11 cellular contexts compared by ENCODE assay signal in the genomic region with DNA sequence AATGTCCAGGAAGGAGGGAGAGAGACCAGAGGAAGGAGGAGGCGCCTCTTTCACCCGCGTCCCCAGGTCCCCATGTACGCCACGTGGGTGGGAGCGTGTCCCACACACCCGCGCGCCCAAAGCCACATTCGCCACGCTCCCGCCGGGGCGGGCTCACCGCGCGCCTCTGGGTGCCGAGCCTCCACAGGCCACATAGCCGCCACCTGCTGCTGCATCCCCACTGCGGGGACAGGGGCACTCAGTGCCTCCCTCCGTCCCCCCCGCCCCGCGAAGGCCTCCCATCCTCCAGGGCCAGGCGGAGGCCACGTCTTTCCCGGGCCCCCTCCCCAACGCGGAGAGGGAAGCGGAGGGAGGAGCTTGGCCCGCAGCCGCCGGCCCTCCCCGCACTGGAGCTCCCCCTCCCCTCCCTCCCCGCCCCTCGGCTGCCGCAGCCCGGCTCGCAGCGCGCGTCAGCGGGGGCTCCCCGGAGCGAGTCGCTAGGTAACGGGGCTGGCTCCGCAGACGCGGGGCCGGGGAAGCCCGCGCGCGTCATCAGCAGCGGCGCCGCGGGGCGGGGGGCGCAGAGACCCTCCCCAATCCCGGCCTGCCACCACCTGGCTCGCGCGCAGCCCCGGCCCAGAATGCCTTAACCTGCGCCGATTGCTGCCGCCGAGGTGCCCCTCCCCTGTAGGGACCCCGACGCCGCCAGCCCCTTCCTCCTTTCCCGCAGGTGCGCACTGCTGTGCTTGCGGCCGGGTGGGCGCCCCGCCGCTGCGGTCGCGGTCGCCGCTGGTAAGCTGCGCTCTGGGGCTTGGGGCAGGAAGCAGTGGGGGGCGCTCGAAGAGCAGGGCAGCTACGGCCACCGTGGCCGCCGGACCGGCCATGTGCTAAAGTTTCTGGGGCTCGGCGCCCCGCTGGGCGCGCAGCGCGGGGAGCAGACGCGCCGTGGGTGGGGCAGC. TPM values are rescaled to one million over a fixed set of nuclear protein-coding genes. Genes with fewer than 3 reads are reported as not detected.
DNase-seq lines count a peak whose midpoint lies in the region; ATAC-seq and TF ChIP-seq lines count a peak whose summit lies in the region.
"Had no signal": no experiment of that assay in that cellular context is flagged by ENCODE, and none has a peak within 500 bp of the region (broad histone marks: within the 10 kb centered on the region; RNA-seq: fewer than 3 reads in every experiment).

No MANE protein-coding gene starts in this region.

- H3K27ac ChIP-seq in left ventricle myocardium inferior (replicated peaks): no peak overlapping the region
- H3K27ac ChIP-seq in iPS-18a (ENCODE audit: low read length): no peak overlapping the region

- no peaks in the 10 kb centered on the region for H3K36me3 ChIP-seq in left ventricle myocardium inferior
- peaks cover 2% of the 10 kb centered on the region for H3K36me3 ChIP-seq in NT2/D1 (ENCODE audit: insufficient read depth, insufficient read length, low read length)
- H3K36me3 ChIP-seq in iPS-18a (ENCODE audit: control insufficient read depth, low read depth, low read length): no peaks in the 10 kb centered on the region

- no peaks in the 10 kb centered on the region for H3K9me3 ChIP-seq in left ventricle myocardium inferior (replicated peaks)
- H3K9me3 ChIP-seq in NT2/D1 (ENCODE audit: insufficient read depth, low read length): no peaks in the 10 kb centered on the region
- H3K9me3 ChIP-seq in iPS-18a (ENCODE audit: control insufficient read depth, low read depth, low read length): no peaks in the 10 kb centered on the region

- H3K9ac ChIP-seq in NT2/D1 (ENCODE audit: insufficient read length, low read depth) (peak overlapping the region; percentile 77), iPS-18a (ENCODE audit: low read length) (peak overlapping the region; percentile 55)

- H3K4me1 ChIP-seq in left ventricle myocardium inferior: peaks cover 14% of the 10 kb centered on the region
- H3K4me1 ChIP-seq in NT2/D1 (ENCODE audit: insufficient read depth, insufficient read length): no peaks in the 10 kb centered on the region
- peaks cover 17% of the 10 kb centered on the region for H3K4me1 ChIP-seq in iPS-18a (ENCODE audit: control insufficient read depth, low read depth, low read length)

- H3K27me3 ChIP-seq in left ventricle myocardium inferior (ENCODE audit: low read depth): peaks cover 100% of the 10 kb centered on the region
- H3K27me3 ChIP-seq in NT2/D1 (ENCODE audit: insufficient read depth, insufficient read length): peaks cover 7% of the 10 kb centered on the region
- H3K27me3 ChIP-seq in iPS-18a (ENCODE audit: control insufficient read depth, insufficient read depth, low read length): peaks cover 23% of the 10 kb centered on the region

- intact Hi-C loops in left ventricle myocardium inferior (cut with micrococcal nuclease): no loop called here
- intact Hi-C loops in Right ventricle myocardium superior (cut with DNase I): no loop called here

- ATAC-seq in Right ventricle myocardium superior (ENCODE audit: poor library complexity): no peak
- no peak for ATAC-seq in HG03135 (IDR thresholded peaks at IDR 0.05; ENCODE audit: unreplicated experiment)
- ATAC-seq in HG02678 (IDR thresholded peaks at IDR 0.05; ENCODE audit: unreplicated experiment): no peak
- ATAC-seq: left lobe of liver had no signal

- H3K4me3 ChIP-seq in left ventricle myocardium inferior (peak overlapping the region; percentile 51), NT2/D1 (ENCODE audit: insufficient read length, low read depth) (peak overlapping the region; percentile 72), iPS-18a (ENCODE audit: low read length) (peak overlapping the region; percentile 64)

- no peak for TF ChIP-seq CTCF in left ventricle myocardium inferior (IDR thresholded peaks at IDR 0.05; ENCODE audit: borderline replicate concordance)

- DNase-seq in left ventricle myocardium inferior (no peak), Right ventricle myocardium superior (no peak), NT2/D1 (ENCODE audit: low read depth, low spot score) (no peak), NCI-H187 (lab: John Stamatoyannopoulos, UW) (no peak)
- DNase-seq in stimulated activated CD4-positive, alpha-beta T cell treated with anti-CD3 and anti-CD28 coated beads, Interleukin-4, amount 100 ng/mL, for 24 hours: no peak
- DNase-seq: CD8-positive, alpha-beta memory T cell; SIG-M5 had no signal

RNA-seq across cellular contexts. Expression of a gene that starts 0.5 kb away (rescaled TPM):
- not detected for total RNA-seq in left ventricle myocardium inferior
- total RNA-seq in Right ventricle myocardium superior: not detected
- total RNA-seq: CD8-positive, alpha-beta memory T cell; left lobe of liver had no signal
